In the genomic region with DNA sequence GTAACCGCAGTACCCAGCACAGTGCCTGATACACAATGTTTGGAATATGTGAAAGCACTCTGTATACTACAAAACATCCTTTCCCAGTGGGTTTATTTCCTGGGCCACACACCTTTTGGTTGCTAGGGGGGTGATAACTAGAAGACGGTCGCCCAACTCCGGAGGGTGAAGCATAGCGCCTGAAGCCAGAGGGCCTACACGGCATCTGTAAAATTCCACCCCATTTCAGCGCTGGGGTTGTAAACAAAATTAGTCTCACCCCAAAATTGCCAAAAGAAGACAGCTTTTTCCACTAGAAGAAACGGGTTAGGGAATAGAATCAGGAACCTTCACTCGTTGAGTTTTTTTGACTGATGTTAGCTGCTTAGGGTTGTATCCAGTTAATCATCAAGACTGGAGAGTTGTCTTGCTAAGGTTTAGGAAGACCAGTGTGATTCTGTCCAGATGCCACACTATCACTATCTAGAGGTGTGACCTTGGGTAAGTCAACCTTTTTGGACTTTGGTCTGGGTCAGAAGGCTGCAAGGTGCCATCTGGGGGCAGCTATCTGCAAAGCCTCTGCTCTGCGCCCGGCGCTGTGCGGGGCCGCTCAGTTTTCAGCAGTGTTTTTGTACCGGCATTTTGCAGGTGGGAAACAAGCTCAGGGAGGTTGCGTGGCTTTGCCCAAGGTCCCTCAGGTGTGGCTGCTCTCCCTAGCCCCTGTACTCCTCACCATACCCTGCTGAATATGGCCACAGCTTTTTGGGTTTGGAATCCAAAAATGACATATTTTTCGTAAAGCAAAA, we compare ENCODE assay signal across 1 cellular context.
A peak's percentile ranks its signal among the peaks of the same experiment; 100 is the strongest.
TF ChIP-seq lines count a peak whose summit lies in the region.

No MANE protein-coding gene starts in this region.

TF ChIP-seq in HepG2, 621 proteins besides CTCF, POLR2A, EP300 and RAD21 (continued from another document and continues in another):
- TF ChIP-seq, protein P1, sequence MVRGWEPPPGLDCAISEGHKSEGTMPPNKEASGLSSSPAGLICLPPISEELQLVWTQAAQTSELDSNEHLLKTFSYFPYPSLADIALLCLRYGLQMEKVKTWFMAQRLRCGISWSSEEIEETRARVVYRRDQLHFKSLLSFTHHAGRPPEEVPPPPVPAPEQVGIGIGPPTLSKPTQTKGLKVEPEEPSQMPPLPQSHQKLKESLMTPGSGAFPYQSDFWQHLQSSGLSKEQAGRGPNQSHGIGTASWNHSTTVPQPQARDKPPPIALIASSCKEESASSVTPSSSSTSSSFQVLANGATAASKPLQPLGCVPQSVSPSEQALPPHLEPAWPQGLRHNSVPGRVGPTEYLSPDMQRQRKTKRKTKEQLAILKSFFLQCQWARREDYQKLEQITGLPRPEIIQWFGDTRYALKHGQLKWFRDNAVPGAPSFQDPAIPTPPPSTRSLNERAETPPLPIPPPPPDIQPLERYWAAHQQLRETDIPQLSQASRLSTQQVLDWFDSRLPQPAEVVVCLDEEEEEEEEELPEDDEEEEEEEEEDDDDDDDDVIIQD (CRISPR knock-in tag; IDR thresholded peaks at IDR 0.05; ENCODE audit: low read depth) = 0 out of 2 replicates have a peak, but pooled peaks have one; percentile 39
- TF ChIP-seq PHF20 (CRISPR knock-in tag; IDR thresholded peaks at IDR 0.05) (no peak), ZNF335 (CRISPR knock-in tag; IDR thresholded peaks at IDR 0.05) (no peak), FOXC1 (CRISPR knock-in tag; IDR thresholded peaks at IDR 0.05; ENCODE audit: borderline replicate concordance) (0 out of 2 replicates have a peak, but pooled peaks have one; percentile 9), GATA4 (IDR thresholded peaks at IDR 0.05; ENCODE audit: borderline replicate concordance, low read depth) (peak; percentile 47; the same call in 1 of the 2 replicates), ZMYM2 (CRISPR knock-in tag; IDR thresholded peaks at IDR 0.05) (peak; percentile 70), SIX4 (CRISPR knock-in tag; IDR thresholded peaks at IDR 0.05) (0 out of 2 replicates have a peak, but pooled peaks have one; percentile 14), ZNF138 (CRISPR knock-in tag; IDR thresholded peaks at IDR 0.05; ENCODE audit: low read depth) (0 out of 2 replicates have a peak, but pooled peaks have one; percentile 44), ZNF674 (CRISPR knock-in tag; IDR thresholded peaks at IDR 0.05; ENCODE audit: low read depth) (0 out of 2 replicates have a peak, but pooled peaks have one; percentile 11), MAF1 (CRISPR knock-in tag; IDR thresholded peaks at IDR 0.05; ENCODE audit: borderline replicate concordance) (no peak), RFXANK (CRISPR knock-in tag; IDR thresholded peaks at IDR 0.05) (no peak), IRX3 (CRISPR knock-in tag; IDR thresholded peaks at IDR 0.05; ENCODE audit: borderline replicate concordance, low read depth) (no peak), NCOA5 (CRISPR knock-in tag; IDR thresholded peaks at IDR 0.05) (no peak), XBP1 (CRISPR knock-in tag; IDR thresholded peaks at IDR 0.05) (no peak), KLF13 (CRISPR knock-in tag; IDR thresholded peaks at IDR 0.05) (no peak), ZNF124 (CRISPR knock-in tag; IDR thresholded peaks at IDR 0.05) (no peak), ZNF34 (CRISPR knock-in tag; IDR thresholded peaks at IDR 0.05; ENCODE audit: borderline replicate concordance) (no peak), ARID2 (CRISPR knock-in tag; IDR thresholded peaks at IDR 0.05; ENCODE audit: borderline replicate concordance) (peak; percentile 74; the same call in 1 of the 2 replicates), CEBPG (CRISPR knock-in tag; IDR thresholded peaks at IDR 0.05) (0 out of 2 replicates have a peak, but pooled peaks have one; percentile 12), NR2F1 (CRISPR knock-in tag; IDR thresholded peaks at IDR 0.05) (peak in 1 of 2 experiments; percentile 73; a peak in 2 of 4 replicates), ZNF350 (CRISPR knock-in tag; IDR thresholded peaks at IDR 0.05; ENCODE audit: borderline replicate concordance, low read depth) (0 out of 2 replicates have a peak, but pooled peaks have one; percentile 54)
- TF ChIP-seq, protein P2, sequence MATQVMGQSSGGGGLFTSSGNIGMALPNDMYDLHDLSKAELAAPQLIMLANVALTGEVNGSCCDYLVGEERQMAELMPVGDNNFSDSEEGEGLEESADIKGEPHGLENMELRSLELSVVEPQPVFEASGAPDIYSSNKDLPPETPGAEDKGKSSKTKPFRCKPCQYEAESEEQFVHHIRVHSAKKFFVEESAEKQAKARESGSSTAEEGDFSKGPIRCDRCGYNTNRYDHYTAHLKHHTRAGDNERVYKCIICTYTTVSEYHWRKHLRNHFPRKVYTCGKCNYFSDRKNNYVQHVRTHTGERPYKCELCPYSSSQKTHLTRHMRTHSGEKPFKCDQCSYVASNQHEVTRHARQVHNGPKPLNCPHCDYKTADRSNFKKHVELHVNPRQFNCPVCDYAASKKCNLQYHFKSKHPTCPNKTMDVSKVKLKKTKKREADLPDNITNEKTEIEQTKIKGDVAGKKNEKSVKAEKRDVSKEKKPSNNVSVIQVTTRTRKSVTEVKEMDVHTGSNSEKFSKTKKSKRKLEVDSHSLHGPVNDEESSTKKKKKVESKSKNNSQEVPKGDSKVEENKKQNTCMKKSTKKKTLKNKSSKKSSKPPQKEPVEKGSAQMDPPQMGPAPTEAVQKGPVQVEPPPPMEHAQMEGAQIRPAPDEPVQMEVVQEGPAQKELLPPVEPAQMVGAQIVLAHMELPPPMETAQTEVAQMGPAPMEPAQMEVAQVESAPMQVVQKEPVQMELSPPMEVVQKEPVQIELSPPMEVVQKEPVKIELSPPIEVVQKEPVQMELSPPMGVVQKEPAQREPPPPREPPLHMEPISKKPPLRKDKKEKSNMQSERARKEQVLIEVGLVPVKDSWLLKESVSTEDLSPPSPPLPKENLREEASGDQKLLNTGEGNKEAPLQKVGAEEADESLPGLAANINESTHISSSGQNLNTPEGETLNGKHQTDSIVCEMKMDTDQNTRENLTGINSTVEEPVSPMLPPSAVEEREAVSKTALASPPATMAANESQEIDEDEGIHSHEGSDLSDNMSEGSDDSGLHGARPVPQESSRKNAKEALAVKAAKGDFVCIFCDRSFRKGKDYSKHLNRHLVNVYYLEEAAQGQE (IDR thresholded peaks at IDR 0.05; ENCODE audit: borderline replicate concordance in 1 of 2, low read depth in 1 of 2, low read length in 2 of 2) = peak in 1 of 2 experiments; percentile 73; a peak in 2 of 4 replicates
- TF ChIP-seq, protein P3, sequence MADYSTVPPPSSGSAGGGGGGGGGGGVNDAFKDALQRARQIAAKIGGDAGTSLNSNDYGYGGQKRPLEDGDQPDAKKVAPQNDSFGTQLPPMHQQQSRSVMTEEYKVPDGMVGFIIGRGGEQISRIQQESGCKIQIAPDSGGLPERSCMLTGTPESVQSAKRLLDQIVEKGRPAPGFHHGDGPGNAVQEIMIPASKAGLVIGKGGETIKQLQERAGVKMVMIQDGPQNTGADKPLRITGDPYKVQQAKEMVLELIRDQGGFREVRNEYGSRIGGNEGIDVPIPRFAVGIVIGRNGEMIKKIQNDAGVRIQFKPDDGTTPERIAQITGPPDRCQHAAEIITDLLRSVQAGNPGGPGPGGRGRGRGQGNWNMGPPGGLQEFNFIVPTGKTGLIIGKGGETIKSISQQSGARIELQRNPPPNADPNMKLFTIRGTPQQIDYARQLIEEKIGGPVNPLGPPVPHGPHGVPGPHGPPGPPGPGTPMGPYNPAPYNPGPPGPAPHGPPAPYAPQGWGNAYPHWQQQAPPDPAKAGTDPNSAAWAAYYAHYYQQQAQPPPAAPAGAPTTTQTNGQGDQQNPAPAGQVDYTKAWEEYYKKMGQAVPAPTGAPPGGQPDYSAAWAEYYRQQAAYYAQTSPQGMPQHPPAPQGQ (CRISPR knock-in tag; IDR thresholded peaks at IDR 0.05; ENCODE audit: borderline replicate concordance) = no peak
- TF ChIP-seq, protein P4, sequence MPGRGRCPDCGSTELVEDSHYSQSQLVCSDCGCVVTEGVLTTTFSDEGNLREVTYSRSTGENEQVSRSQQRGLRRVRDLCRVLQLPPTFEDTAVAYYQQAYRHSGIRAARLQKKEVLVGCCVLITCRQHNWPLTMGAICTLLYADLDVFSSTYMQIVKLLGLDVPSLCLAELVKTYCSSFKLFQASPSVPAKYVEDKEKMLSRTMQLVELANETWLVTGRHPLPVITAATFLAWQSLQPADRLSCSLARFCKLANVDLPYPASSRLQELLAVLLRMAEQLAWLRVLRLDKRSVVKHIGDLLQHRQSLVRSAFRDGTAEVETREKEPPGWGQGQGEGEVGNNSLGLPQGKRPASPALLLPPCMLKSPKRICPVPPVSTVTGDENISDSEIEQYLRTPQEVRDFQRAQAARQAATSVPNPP (CRISPR knock-in tag; IDR thresholded peaks at IDR 0.05) = peak; percentile 65; the same call in 1 of the 2 replicates
- TF ChIP-seq, protein P5, sequence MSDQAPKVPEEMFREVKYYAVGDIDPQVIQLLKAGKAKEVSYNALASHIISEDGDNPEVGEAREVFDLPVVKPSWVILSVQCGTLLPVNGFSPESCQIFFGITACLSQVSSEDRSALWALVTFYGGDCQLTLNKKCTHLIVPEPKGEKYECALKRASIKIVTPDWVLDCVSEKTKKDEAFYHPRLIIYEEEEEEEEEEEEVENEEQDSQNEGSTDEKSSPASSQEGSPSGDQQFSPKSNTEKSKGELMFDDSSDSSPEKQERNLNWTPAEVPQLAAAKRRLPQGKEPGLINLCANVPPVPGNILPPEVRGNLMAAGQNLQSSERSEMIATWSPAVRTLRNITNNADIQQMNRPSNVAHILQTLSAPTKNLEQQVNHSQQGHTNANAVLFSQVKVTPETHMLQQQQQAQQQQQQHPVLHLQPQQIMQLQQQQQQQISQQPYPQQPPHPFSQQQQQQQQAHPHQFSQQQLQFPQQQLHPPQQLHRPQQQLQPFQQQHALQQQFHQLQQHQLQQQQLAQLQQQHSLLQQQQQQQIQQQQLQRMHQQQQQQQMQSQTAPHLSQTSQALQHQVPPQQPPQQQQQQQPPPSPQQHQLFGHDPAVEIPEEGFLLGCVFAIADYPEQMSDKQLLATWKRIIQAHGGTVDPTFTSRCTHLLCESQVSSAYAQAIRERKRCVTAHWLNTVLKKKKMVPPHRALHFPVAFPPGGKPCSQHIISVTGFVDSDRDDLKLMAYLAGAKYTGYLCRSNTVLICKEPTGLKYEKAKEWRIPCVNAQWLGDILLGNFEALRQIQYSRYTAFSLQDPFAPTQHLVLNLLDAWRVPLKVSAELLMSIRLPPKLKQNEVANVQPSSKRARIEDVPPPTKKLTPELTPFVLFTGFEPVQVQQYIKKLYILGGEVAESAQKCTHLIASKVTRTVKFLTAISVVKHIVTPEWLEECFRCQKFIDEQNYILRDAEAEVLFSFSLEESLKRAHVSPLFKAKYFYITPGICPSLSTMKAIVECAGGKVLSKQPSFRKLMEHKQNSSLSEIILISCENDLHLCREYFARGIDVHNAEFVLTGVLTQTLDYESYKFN (CRISPR knock-in tag; conservative IDR thresholded peaks at IDR 0.05) = no peak
- TF ChIP-seq, protein P6, sequence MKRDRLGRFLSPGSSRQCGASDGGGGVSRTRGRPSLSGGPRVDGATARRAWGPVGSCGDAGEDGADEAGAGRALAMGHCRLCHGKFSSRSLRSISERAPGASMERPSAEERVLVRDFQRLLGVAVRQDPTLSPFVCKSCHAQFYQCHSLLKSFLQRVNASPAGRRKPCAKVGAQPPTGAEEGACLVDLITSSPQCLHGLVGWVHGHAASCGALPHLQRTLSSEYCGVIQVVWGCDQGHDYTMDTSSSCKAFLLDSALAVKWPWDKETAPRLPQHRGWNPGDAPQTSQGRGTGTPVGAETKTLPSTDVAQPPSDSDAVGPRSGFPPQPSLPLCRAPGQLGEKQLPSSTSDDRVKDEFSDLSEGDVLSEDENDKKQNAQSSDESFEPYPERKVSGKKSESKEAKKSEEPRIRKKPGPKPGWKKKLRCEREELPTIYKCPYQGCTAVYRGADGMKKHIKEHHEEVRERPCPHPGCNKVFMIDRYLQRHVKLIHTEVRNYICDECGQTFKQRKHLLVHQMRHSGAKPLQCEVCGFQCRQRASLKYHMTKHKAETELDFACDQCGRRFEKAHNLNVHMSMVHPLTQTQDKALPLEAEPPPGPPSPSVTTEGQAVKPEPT (CRISPR knock-in tag; IDR thresholded peaks at IDR 0.05; ENCODE audit: low read depth) = 0 out of 2 replicates have a peak, but pooled peaks have one; percentile 35
- TF ChIP-seq, protein P7, sequence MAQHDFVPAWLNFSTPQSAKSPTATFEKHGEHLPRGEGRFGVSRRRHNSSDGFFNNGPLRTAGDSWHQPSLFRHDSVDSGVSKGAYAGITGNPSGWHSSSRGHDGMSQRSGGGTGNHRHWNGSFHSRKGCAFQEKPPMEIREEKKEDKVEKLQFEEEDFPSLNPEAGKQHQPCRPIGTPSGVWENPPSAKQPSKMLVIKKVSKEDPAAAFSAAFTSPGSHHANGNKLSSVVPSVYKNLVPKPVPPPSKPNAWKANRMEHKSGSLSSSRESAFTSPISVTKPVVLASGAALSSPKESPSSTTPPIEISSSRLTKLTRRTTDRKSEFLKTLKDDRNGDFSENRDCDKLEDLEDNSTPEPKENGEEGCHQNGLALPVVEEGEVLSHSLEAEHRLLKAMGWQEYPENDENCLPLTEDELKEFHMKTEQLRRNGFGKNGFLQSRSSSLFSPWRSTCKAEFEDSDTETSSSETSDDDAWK (CRISPR knock-in tag; IDR thresholded peaks at IDR 0.05) = no peak
- TF ChIP-seq, protein P8, sequence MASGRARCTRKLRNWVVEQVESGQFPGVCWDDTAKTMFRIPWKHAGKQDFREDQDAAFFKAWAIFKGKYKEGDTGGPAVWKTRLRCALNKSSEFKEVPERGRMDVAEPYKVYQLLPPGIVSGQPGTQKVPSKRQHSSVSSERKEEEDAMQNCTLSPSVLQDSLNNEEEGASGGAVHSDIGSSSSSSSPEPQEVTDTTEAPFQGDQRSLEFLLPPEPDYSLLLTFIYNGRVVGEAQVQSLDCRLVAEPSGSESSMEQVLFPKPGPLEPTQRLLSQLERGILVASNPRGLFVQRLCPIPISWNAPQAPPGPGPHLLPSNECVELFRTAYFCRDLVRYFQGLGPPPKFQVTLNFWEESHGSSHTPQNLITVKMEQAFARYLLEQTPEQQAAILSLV (CRISPR knock-in tag; IDR thresholded peaks at IDR 0.05; ENCODE audit: borderline replicate concordance) = no peak
- TF ChIP-seq, protein P9, sequence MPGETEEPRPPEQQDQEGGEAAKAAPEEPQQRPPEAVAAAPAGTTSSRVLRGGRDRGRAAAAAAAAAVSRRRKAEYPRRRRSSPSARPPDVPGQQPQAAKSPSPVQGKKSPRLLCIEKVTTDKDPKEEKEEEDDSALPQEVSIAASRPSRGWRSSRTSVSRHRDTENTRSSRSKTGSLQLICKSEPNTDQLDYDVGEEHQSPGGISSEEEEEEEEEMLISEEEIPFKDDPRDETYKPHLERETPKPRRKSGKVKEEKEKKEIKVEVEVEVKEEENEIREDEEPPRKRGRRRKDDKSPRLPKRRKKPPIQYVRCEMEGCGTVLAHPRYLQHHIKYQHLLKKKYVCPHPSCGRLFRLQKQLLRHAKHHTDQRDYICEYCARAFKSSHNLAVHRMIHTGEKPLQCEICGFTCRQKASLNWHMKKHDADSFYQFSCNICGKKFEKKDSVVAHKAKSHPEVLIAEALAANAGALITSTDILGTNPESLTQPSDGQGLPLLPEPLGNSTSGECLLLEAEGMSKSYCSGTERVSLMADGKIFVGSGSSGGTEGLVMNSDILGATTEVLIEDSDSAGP (CRISPR knock-in tag; IDR thresholded peaks at IDR 0.05; ENCODE audit: borderline replicate concordance) = peak; percentile 39; the same call in 1 of the 2 replicates
